ENCODE assay signal across 13 cellular contexts in genomic region chr13:70613295-70613694, GRCh38.
A peak's percentile ranks its signal among the peaks of the same experiment; 100 is the strongest.
DNase-seq lines count a peak whose midpoint lies in the region; ATAC-seq, FAIRE-seq and TF ChIP-seq lines count a peak whose summit lies in the region.
"Had no signal": no experiment of that assay in that cellular context is flagged by ENCODE, and none has a peak within 500 bp of the region (broad histone marks: within the 10 kb centered on the region; RNA-seq: fewer than 3 reads in every experiment).

No MANE protein-coding gene starts in this region.

- no peak overlapping the region for H3K4me3 Mint-ChIP-seq in activated naive CD8-positive, alpha-beta T cell treated with anti-CD3 and anti-CD28 coated beads for 36 hours
- H3K4me3 Mint-ChIP-seq: activated B cell treated with CpG ODN at 0.5 μM for 24 hours; activated T-helper 1 cell treated with anti-CD3 and anti-CD28 coated beads, Interleukin-12 subunit alpha, Interleukin-12 subunit beta, Interleukin-2, Interleukin-4 antibody, amounts not matched to agents 30 ng/mL and 10 ng/mL and 1 ng/mL, durations not matched to agents 14 hours and 24 hours and 36 hours had no signal

- H3K4me1 ChIP-seq in tibial artery, result no peaks in the 10 kb centered on the region
- H3K4me1 ChIP-seq: gastroesophageal sphincter had no signal

- H3K9me3 ChIP-seq in tibial artery, result no peaks in the 10 kb centered on the region
- H3K9me3 ChIP-seq: gastroesophageal sphincter had no signal

- TF ChIP-seq CTCF in D721Med (IDR thresholded peaks at IDR 0.05; ENCODE audit: insufficient read depth, missing control alignments) (peak; percentile 71), LNCAP (IDR thresholded peaks at IDR 0.05) (peak; percentile 18; the same call in 1 of the 2 replicates), tibial artery (IDR thresholded peaks at IDR 0.05) (no peak)

- no peaks in the 10 kb centered on the region for H3K27me3 Mint-ChIP-seq in activated naive CD8-positive, alpha-beta T cell treated with anti-CD3 and anti-CD28 coated beads for 36 hours
- H3K27me3 Mint-ChIP-seq: activated B cell treated with CpG ODN at 0.5 μM for 24 hours had no signal

- intact Hi-C loops in tibial artery (cut with DNase I; ENCODE audit: low total_unique reads), result loop anchor here (2.0 kb wide), 1 partner anchor 18 kb away; no protein-coding TSS in a partner anchor

- no peaks in the 10 kb centered on the region for H3K4me1 Mint-ChIP-seq in activated naive CD8-positive, alpha-beta T cell treated with anti-CD3 and anti-CD28 coated beads for 36 hours
- H3K4me1 Mint-ChIP-seq: activated B cell treated with CpG ODN at 0.5 μM for 24 hours had no signal

- H3K9me3 Mint-ChIP-seq in activated naive CD8-positive, alpha-beta T cell treated with anti-CD3 and anti-CD28 coated beads for 36 hours, result peaks cover 3% of the 10 kb centered on the region
- H3K9me3 Mint-ChIP-seq: activated T-helper 1 cell treated with anti-CD3 and anti-CD28 coated beads, Interleukin-12 subunit alpha, Interleukin-12 subunit beta, Interleukin-2, Interleukin-4 antibody, amounts not matched to agents 30 ng/mL and 10 ng/mL and 1 ng/mL, durations not matched to agents 14 hours and 24 hours and 36 hours had no signal

- no peak for FAIRE-seq in D721Med (lab: Jason Lieb, UNC)

- H3K36me3 ChIP-seq in tibial artery, result no peaks in the 10 kb centered on the region
- H3K36me3 ChIP-seq: gastroesophageal sphincter had no signal

- peak; percentile 46; the same call in 1 of the 3 replicates for ATAC-seq in SK-N-SH treated with all-trans-retinoic acid at 6 μM for 48 hours
- ATAC-seq: gastroesophageal sphincter had no signal

- no peak for DNase-seq in D721Med (ENCODE audit: insufficient read length, low spot score)
- peak; percentile 11 for DNase-seq in iPS-NIHi11 (ENCODE audit: low spot score)
- DNase-seq in Ammon's horn (ENCODE audit: low spot score), result no peak
- no peak for DNase-seq in activated naive CD8-positive, alpha-beta T cell treated with anti-CD3 and anti-CD28 coated beads for 36 hours
- no peak for DNase-seq in cerebellum (ENCODE audit: low spot score)
- no peak for DNase-seq in tibial artery
- DNase-seq: activated B cell treated with CpG ODN at 0.5 μM for 24 hours, Calu3, MM.1S had no signal

- H3K27me3 ChIP-seq in tibial artery, result no peaks in the 10 kb centered on the region
- H3K27me3 ChIP-seq: gastroesophageal sphincter had no signal

- no peak overlapping the region for H3K27ac ChIP-seq in tibial artery
- H3K27ac ChIP-seq: gastroesophageal sphincter had no signal

- H3K27ac Mint-ChIP-seq in activated naive CD8-positive, alpha-beta T cell treated with anti-CD3 and anti-CD28 coated beads for 36 hours, result no peak overlapping the region
- H3K27ac Mint-ChIP-seq: activated B cell treated with CpG ODN at 0.5 μM for 24 hours; activated T-helper 1 cell treated with anti-CD3 and anti-CD28 coated beads, Interleukin-12 subunit alpha, Interleukin-12 subunit beta, Interleukin-2, Interleukin-4 antibody, amounts not matched to agents 30 ng/mL and 10 ng/mL and 1 ng/mL, durations not matched to agents 14 hours and 24 hours and 36 hours had no signal

- no peak overlapping the region for H3K4me3 ChIP-seq in tibial artery
- H3K4me3 ChIP-seq: gastroesophageal sphincter had no signal

- no peaks in the 10 kb centered on the region for H3K36me3 Mint-ChIP-seq in activated naive CD8-positive, alpha-beta T cell treated with anti-CD3 and anti-CD28 coated beads for 36 hours

TF ChIP-seq in SK-N-SH treated with all-trans-retinoic acid at 6 μM for 48 hours, 23 proteins besides CTCF, POLR2A, EP300 and RAD21:
- TF ChIP-seq PATZ1 (CRISPR knock-in tag; IDR thresholded peaks at IDR 0.05; ENCODE audit: borderline replicate concordance), result no peak
- TF ChIP-seq CSRNP3 (CRISPR knock-in tag; IDR thresholded peaks at IDR 0.05), result no peak
- no peak for TF ChIP-seq ZFP30 (CRISPR knock-in tag; IDR thresholded peaks at IDR 0.05)
- TF ChIP-seq BACH2 (CRISPR knock-in tag; IDR thresholded peaks at IDR 0.05; ENCODE audit: borderline replicate concordance), result no peak
- TF ChIP-seq TSHZ2 (CRISPR knock-in tag; IDR thresholded peaks at IDR 0.05), result no peak
- TF ChIP-seq ARNTL (CRISPR knock-in tag; IDR thresholded peaks at IDR 0.05; ENCODE audit: borderline replicate concordance, low read depth), result no peak
- TF ChIP-seq ZFP3 (CRISPR knock-in tag; IDR thresholded peaks at IDR 0.05), result no peak
- TF ChIP-seq TCF4 (CRISPR knock-in tag; IDR thresholded peaks at IDR 0.05; ENCODE audit: borderline replicate concordance), result no peak
- no peak for TF ChIP-seq ESRRG (CRISPR knock-in tag; IDR thresholded peaks at IDR 0.05)
- no peak for TF ChIP-seq SNAI2 (CRISPR knock-in tag; IDR thresholded peaks at IDR 0.05)

Comparison
In these comparisons a context has a peak if more than half of its experiments do, and no peak if none do; other contexts are left out.
1. CTCF ChIP-seq: peak in D721Med (single experiment) and LNCAP (single experiment); none in tibial artery (0 of 2).